Comparison of ENCODE assay signal across 16 cellular contexts in the genomic region with DNA sequence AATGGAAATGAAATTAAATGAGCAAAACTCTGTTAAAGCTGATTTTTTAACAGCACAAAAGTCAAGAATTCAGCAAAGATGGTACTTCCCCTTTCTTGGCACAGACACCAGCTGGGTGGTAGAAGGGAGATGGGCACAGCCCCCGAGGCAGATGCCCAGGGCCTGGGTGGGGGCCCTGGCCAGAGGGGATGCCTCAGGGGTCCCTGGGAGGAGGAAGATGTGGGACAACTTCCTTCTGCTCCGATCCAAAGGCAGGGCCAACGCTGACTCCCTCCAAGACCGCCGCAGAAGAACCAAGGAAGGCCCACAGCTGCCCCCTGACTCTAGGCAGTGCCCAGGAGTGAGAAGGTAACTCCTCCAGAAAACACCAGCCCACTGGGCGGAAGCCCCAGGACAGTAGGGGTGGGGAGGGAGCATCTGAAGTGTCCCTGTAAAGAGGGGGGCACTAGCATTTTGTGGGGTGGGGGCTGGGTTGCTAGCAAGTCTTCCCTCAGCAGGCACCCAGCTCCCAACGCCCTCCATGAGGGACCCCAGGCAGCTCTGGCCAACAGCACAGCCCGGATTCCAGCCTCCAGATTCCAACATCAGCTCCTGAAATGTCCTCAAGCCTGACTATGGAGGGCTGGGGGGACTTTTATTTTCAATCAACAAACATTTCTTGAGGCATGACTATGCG. TPM values are rescaled to one million over a fixed set of nuclear protein-coding genes. Genes with fewer than 3 reads are reported as not detected.
DNase-seq lines count a peak whose midpoint lies in the region; ATAC-seq and TF ChIP-seq lines count a peak whose summit lies in the region.
"Had no signal": no experiment of that assay in that cellular context is flagged by ENCODE, and none has a peak within 500 bp of the region (broad histone marks: within the 10 kb centered on the region; RNA-seq: fewer than 3 reads in every experiment).

No MANE protein-coding gene starts in this region.

- H4K91ac ChIP-seq in neuronal stem cell (ENCODE audit: low read depth, low read length, poor library complexity): no peak overlapping the region

- H3K4me2 ChIP-seq in neuronal stem cell (ENCODE audit: insufficient read depth, low read length, poor library complexity, severe bottlenecking): no peak overlapping the region

- CTCF ChIA-PET in activated CD8-positive, alpha-beta memory T cell treated with anti-CD3 and anti-CD28 coated beads, Interleukin-2, amount 10 ng/mL, durations not matched to agents 7 days and 5 days (lab: Charles Lee): interaction anchor here (0.8 to 4.4 kb wide), 13 partner anchors 11 to 174 kb away, joined by 3 to 47 read pairs (median 8); partner anchors contain the start of gene TMEM250

- H3K4me1 Mint-ChIP-seq in dendritic cell treated with granulocyte-macrophage colony-stimulating factor and Interleukin-4, amounts not matched to agents 40 ng/mL and 50 ng/mL, for 4 days (ENCODE audit: low read depth): peaks cover 68% of the 10 kb centered on the region
- peaks cover 11% of the 10 kb centered on the region for H3K4me1 Mint-ChIP-seq in endodermal cell
- peaks cover 13% of the 10 kb centered on the region for H3K4me1 Mint-ChIP-seq in activated CD8-positive, alpha-beta memory T cell treated with anti-CD3 and anti-CD28 coated beads, Interleukin-2, amount 10 ng/mL, durations not matched to agents 7 days and 5 days

- H3K27me3 Mint-ChIP-seq in dendritic cell treated with granulocyte-macrophage colony-stimulating factor and Interleukin-4, amounts not matched to agents 40 ng/mL and 50 ng/mL, for 4 days: no peaks in the 10 kb centered on the region
- no peaks in the 10 kb centered on the region for H3K27me3 Mint-ChIP-seq in endodermal cell (ENCODE audit: insufficient read depth)
- no peaks in the 10 kb centered on the region for H3K27me3 Mint-ChIP-seq in activated CD8-positive, alpha-beta memory T cell treated with anti-CD3 and anti-CD28 coated beads, Interleukin-2, amount 10 ng/mL, durations not matched to agents 7 days and 5 days
- H3K27me3 Mint-ChIP-seq: activated naive CD4-positive, alpha-beta T cell treated with anti-CD3 and anti-CD28 coated beads, Interleukin-2, amount 50 U/mL, for 24 hours; progenitor cell of endocrine pancreas had no signal

- DNase-seq in 8988T (peak; percentile 34), neuronal stem cell (ENCODE audit: low spot score) (no peak), endodermal cell (no peak), testis (no peak)
- no peak for DNase-seq in activated CD8-positive, alpha-beta memory T cell treated with anti-CD3 and anti-CD28 coated beads, Interleukin-2, amount 10 ng/mL, durations not matched to agents 7 days and 5 days
- no peak for DNase-seq in stimulated activated naive CD8-positive, alpha-beta T cell treated with anti-CD3 and anti-CD28 coated beads, Interleukin-15, Interleukin-2, amounts not matched to agents 100 U/mL and 50 U/mL, for 24 hours
- DNase-seq: activated CD8-positive, alpha-beta memory T cell treated with anti-CD3 and anti-CD28 coated beads for 24 hours; NCI-H1105; NCI-H774; T-helper 1 cell had no signal

- H3K9ac ChIP-seq in HUES6 (ENCODE audit: low read length): peak overlapping the region; percentile 17
- H3K9ac ChIP-seq in neuronal stem cell (ENCODE audit: low read depth, low read length, poor library complexity): no peak overlapping the region
- H3K9ac ChIP-seq in endodermal cell (ENCODE audit: extremely low read depth, low read length, poor library complexity, severe bottlenecking): no peak overlapping the region

- H3K36me3 ChIP-seq in HUES6 (ENCODE audit: control insufficient read depth, insufficient read depth, low read length): no peaks in the 10 kb centered on the region
- no peaks in the 10 kb centered on the region for H3K36me3 ChIP-seq in neuronal stem cell (replicated peaks in 1 of 2; ENCODE audit: control insufficient read depth in 2 of 2, insufficient read depth in 2 of 2, low read length in 2 of 2)
- peaks cover 4% of the 10 kb centered on the region for H3K36me3 ChIP-seq in endodermal cell (ENCODE audit: control insufficient read depth, insufficient read depth, low read length)
- H3K36me3 ChIP-seq in testis (ENCODE audit: low read depth, missing control alignments): no peaks in the 10 kb centered on the region
- H3K36me3 ChIP-seq: suprapubic skin had no signal

- no peak overlapping the region for H3K14ac ChIP-seq in neuronal stem cell (ENCODE audit: low read length)

- H4K8ac ChIP-seq in neuronal stem cell (ENCODE audit: low read depth, low read length): no peak overlapping the region

- H3K4me3 ChIP-seq in HUES6 (ENCODE audit: low read depth, low read length) (no peak overlapping the region), neuronal stem cell (ENCODE audit: low read length in 2 of 2) (no peak overlapping the region), endodermal cell (ENCODE audit: low read length) (no peak overlapping the region), testis (no peak overlapping the region)
- H3K4me3 ChIP-seq: suprapubic skin had no signal

- peaks cover 10% of the 10 kb centered on the region for H3K27me3 ChIP-seq in HUES6 (ENCODE audit: control insufficient read depth, insufficient read depth, low read length)
- peaks cover 0 to 13% (median 0%) of the 10 kb centered on the region in 3 experiments for H3K27me3 ChIP-seq in neuronal stem cell (ENCODE audit: control insufficient read depth in 3 of 3, insufficient read depth in 3 of 3, low read depth in 1 of 3, low read length in 3 of 3)
- H3K27me3 ChIP-seq in endodermal cell (ENCODE audit: control insufficient read depth, insufficient read depth, low read length, poor library complexity, severe bottlenecking): no peaks in the 10 kb centered on the region
- no peaks in the 10 kb centered on the region for H3K27me3 ChIP-seq in testis
- H3K27me3 ChIP-seq: suprapubic skin had no signal

- H3K27ac ChIP-seq in HUES6 (ENCODE audit: low read depth, low read length) (peak overlapping the region; percentile 79), neuronal stem cell (replicated peaks; ENCODE audit: low read length) (no peak overlapping the region), endodermal cell (ENCODE audit: low read depth, low read length) (no peak overlapping the region), testis (no peak overlapping the region)
- H3K27ac ChIP-seq: suprapubic skin had no signal

- peaks cover 28% of the 10 kb centered on the region for H3K36me3 Mint-ChIP-seq in dendritic cell treated with granulocyte-macrophage colony-stimulating factor and Interleukin-4, amounts not matched to agents 40 ng/mL and 50 ng/mL, for 4 days (ENCODE audit: low read depth)
- H3K36me3 Mint-ChIP-seq in endodermal cell (ENCODE audit: low read depth): no peaks in the 10 kb centered on the region
- no peaks in the 10 kb centered on the region for H3K36me3 Mint-ChIP-seq in activated CD8-positive, alpha-beta memory T cell treated with anti-CD3 and anti-CD28 coated beads, Interleukin-2, amount 10 ng/mL, durations not matched to agents 7 days and 5 days
- H3K36me3 Mint-ChIP-seq: activated naive CD4-positive, alpha-beta T cell treated with anti-CD3 and anti-CD28 coated beads, Interleukin-2, amount 50 U/mL, for 24 hours had no signal

- H2BK120ac ChIP-seq in neuronal stem cell (ENCODE audit: low read depth, low read length): no peak overlapping the region

- intact Hi-C loops in dendritic cell treated with granulocyte-macrophage colony-stimulating factor and Interleukin-4, amounts not matched to agents 40 ng/mL and 50 ng/mL, for 4 days (cut with micrococcal nuclease): loop anchor here (5.0 kb wide), 1 partner anchor 43 kb away; no protein-coding TSS in a partner anchor
- intact Hi-C loops in testis (cut with DNase I; ENCODE audit: low total_unique reads): no loop called here

- H3K4me1 ChIP-seq in HUES6 (ENCODE audit: control insufficient read depth, insufficient read depth, low read length): peaks cover 69% of the 10 kb centered on the region
- peaks cover 9 to 19% of the 10 kb centered on the region in 2 donors for H3K4me1 ChIP-seq in neuronal stem cell (ENCODE audit: control insufficient read depth in 2 of 2, insufficient read depth in 1 of 2, low read depth in 1 of 2, low read length in 2 of 2)
- H3K4me1 ChIP-seq in endodermal cell (ENCODE audit: control insufficient read depth, insufficient read depth, low read length): peaks cover 10% of the 10 kb centered on the region
- H3K4me1 ChIP-seq in testis: peaks cover 71% of the 10 kb centered on the region

- H2AFZ ChIP-seq in neuronal stem cell (ENCODE audit: low read length): no peak overlapping the region

- H2BK15ac ChIP-seq in neuronal stem cell (ENCODE audit: low read length): peak overlapping the region; percentile 82

- H3K4me3 Mint-ChIP-seq in dendritic cell treated with granulocyte-macrophage colony-stimulating factor and Interleukin-4, amounts not matched to agents 40 ng/mL and 50 ng/mL, for 4 days: peak overlapping the region; percentile 25
- no peak overlapping the region for H3K4me3 Mint-ChIP-seq in endodermal cell
- H3K4me3 Mint-ChIP-seq in activated CD8-positive, alpha-beta memory T cell treated with anti-CD3 and anti-CD28 coated beads, Interleukin-2, amount 10 ng/mL, durations not matched to agents 7 days and 5 days: no peak overlapping the region
- H3K4me3 Mint-ChIP-seq: activated naive CD4-positive, alpha-beta T cell treated with anti-CD3 and anti-CD28 coated beads, Interleukin-2, amount 50 U/mL, for 24 hours had no signal

- H2BK12ac ChIP-seq in neuronal stem cell (ENCODE audit: low read length): no peak overlapping the region

- H3K18ac ChIP-seq in neuronal stem cell (ENCODE audit: low read length): no peak overlapping the region

- no peak overlapping the region for H2AK5ac ChIP-seq in neuronal stem cell (ENCODE audit: low read depth, low read length)

- H3K9me3 ChIP-seq in HUES6 (ENCODE audit: control insufficient read depth, insufficient read depth, low read depth, low read length) (no peaks in the 10 kb centered on the region), neuronal stem cell (replicated peaks in 1 of 2; ENCODE audit: control insufficient read depth in 2 of 2, insufficient read depth in 1 of 2, low read depth in 1 of 2, low read length in 2 of 2) (no peaks in the 10 kb centered on the region), endodermal cell (ENCODE audit: control insufficient read depth, low read length) (no peaks in the 10 kb centered on the region), testis (no peaks in the 10 kb centered on the region)
- H3K9me3 ChIP-seq: suprapubic skin had no signal

- no peak for TF ChIP-seq POLR2A in testis (IDR thresholded peaks at IDR 0.05)

- H3K9me3 Mint-ChIP-seq in dendritic cell treated with granulocyte-macrophage colony-stimulating factor and Interleukin-4, amounts not matched to agents 40 ng/mL and 50 ng/mL, for 4 days: no peaks in the 10 kb centered on the region
- H3K9me3 Mint-ChIP-seq in endodermal cell: no peaks in the 10 kb centered on the region
- no peaks in the 10 kb centered on the region for H3K9me3 Mint-ChIP-seq in activated CD8-positive, alpha-beta memory T cell treated with anti-CD3 and anti-CD28 coated beads, Interleukin-2, amount 10 ng/mL, durations not matched to agents 7 days and 5 days (ENCODE audit: low read depth)
- H3K9me3 Mint-ChIP-seq: activated naive CD4-positive, alpha-beta T cell treated with anti-CD3 and anti-CD28 coated beads, Interleukin-2, amount 50 U/mL, for 24 hours had no signal

- ATAC-seq in activated CD8-positive, alpha-beta memory T cell treated with anti-CD3 and anti-CD28 coated beads, Interleukin-2, amount 10 ng/mL, durations not matched to agents 7 days and 5 days: no peak
- no peak for ATAC-seq in stimulated activated naive CD8-positive, alpha-beta T cell treated with anti-CD3 and anti-CD28 coated beads, Interleukin-15, Interleukin-2, amounts not matched to agents 100 U/mL and 50 U/mL, for 24 hours
- ATAC-seq: left lobe of liver had no signal

- no CpG with 5 or more reads among the region's 9 CpGs for WGBS in neuronal stem cell (ENCODE audit: extremely low coverage in 2 of 2, insufficient read length in 2 of 2, insufficient replicate concordance in 1 of 2), 2 donors
- WGBS in endodermal cell (ENCODE audit: insufficient coverage in 1 of 2, insufficient read length in 1 of 2), 2 experiments: 86 to 88% methylated on average over 6 to 9 of the region's 9 CpGs
- WGBS in testis, 2 donors: 61 to 80% methylated on average over 5 to 9 of the region's 9 CpGs

- H2BK5ac ChIP-seq in neuronal stem cell (ENCODE audit: low read length): no peak overlapping the region

- TF ChIP-seq CTCF in endodermal cell (conservative IDR thresholded peaks at IDR 0.05): no peak
- TF ChIP-seq CTCF in testis (IDR thresholded peaks at IDR 0.05): no peak

- peak overlapping the region; percentile 26 for H3K27ac Mint-ChIP-seq in dendritic cell treated with granulocyte-macrophage colony-stimulating factor and Interleukin-4, amounts not matched to agents 40 ng/mL and 50 ng/mL, for 4 days
- no peak overlapping the region for H3K27ac Mint-ChIP-seq in endodermal cell
- H3K27ac Mint-ChIP-seq in activated CD8-positive, alpha-beta memory T cell treated with anti-CD3 and anti-CD28 coated beads, Interleukin-2, amount 10 ng/mL, durations not matched to agents 7 days and 5 days: no peak overlapping the region
- H3K27ac Mint-ChIP-seq: activated naive CD4-positive, alpha-beta T cell treated with anti-CD3 and anti-CD28 coated beads, Interleukin-2, amount 50 U/mL, for 24 hours; progenitor cell of endocrine pancreas had no signal

- H3K23ac ChIP-seq in neuronal stem cell (ENCODE audit: low read depth, low read length, poor library complexity): peak overlapping the region; percentile 43

- H3K79me1 ChIP-seq in neuronal stem cell (ENCODE audit: low read depth, low read length): peaks cover 11% of the 10 kb centered on the region

- no peak overlapping the region for H3K4ac ChIP-seq in neuronal stem cell (ENCODE audit: low read length)

RNA-seq across cellular contexts. Expression of gene NACC2, which starts 4.9 kb away (rescaled TPM):
- polyA plus RNA-seq in neuronal stem cell (2013, experiment 1 of 2): 4.9 TPM
- polyA plus RNA-seq in neuronal stem cell (2013, experiment 2 of 2): 5.0 TPM
- total RNA-seq in endodermal cell (10 to 100 TPM; 12.4 to 16.7 TPM), testis (10 to 100 TPM; 49.5 to 49.7 TPM)
- polyA plus RNA-seq in endodermal cell (2013, experiment 1 of 2): 6.4 TPM
- polyA plus RNA-seq in endodermal cell (2013, experiment 2 of 2): 6.8 TPM
- 1 to 10 TPM; 6.3 to 9.7 TPM for total RNA-seq in activated CD8-positive, alpha-beta memory T cell treated with anti-CD3 and anti-CD28 coated beads, Interleukin-2, amount 10 ng/mL, durations not matched to agents 7 days and 5 days
- polyA plus RNA-seq in testis (ENCODE audit: insufficient read depth, low read depth, low replicate concordance): 29.3 TPM

RNA-seq across cellular contexts. Expression of gene TMEM250, which starts 28.5 kb away (rescaled TPM):
- 23.6 TPM for polyA plus RNA-seq in neuronal stem cell (2013, experiment 1 of 2)
- polyA plus RNA-seq in neuronal stem cell (2013, experiment 2 of 2): 22.7 TPM
- 10 to 100 TPM; 56.4 to 58.4 TPM for total RNA-seq in endodermal cell
- polyA plus RNA-seq in endodermal cell (2013, experiment 1 of 2): 28.9 TPM
- polyA plus RNA-seq in endodermal cell (2013, experiment 2 of 2): 28.8 TPM
- total RNA-seq in activated CD8-positive, alpha-beta memory T cell treated with anti-CD3 and anti-CD28 coated beads, Interleukin-2, amount 10 ng/mL, durations not matched to agents 7 days and 5 days: 10 to 100 TPM; 42.5 to 44.5 TPM
- 10 to 100 TPM; 57.8 to 73.0 TPM for total RNA-seq in testis
- polyA plus RNA-seq in testis (ENCODE audit: insufficient read depth, low read depth, low replicate concordance): 29.4 TPM
